ENCODE assay signal across 8 cellular contexts in the genomic region with DNA sequence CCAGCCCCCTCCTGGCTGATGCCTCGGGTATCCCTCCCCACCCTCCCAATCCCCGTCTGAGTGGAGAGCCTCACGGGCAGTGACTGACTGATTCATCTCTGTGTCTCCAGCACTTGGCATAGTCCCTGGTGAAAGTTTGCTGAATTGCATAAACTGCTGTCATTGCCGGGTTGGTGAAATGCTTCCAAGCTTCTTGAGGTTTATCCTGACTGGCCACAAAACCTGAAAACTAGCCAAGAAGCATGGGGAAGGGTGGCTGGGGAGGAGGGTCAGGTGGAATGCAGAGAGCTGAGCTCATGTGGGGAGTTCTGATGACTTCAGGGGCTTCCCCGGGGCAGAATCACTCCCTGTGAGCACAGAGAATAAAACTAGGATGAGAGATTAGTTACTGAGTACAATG. TPM values are rescaled to one million over a fixed set of nuclear protein-coding genes. Genes with fewer than 3 reads are reported as not detected.
DNase-seq lines count a peak whose midpoint lies in the region; ATAC-seq and TF ChIP-seq lines count a peak whose summit lies in the region.
"Had no signal": no experiment of that assay in that cellular context is flagged by ENCODE, and none has a peak within 500 bp of the region (broad histone marks: within the 10 kb centered on the region; RNA-seq: fewer than 3 reads in every experiment).

No MANE protein-coding gene starts in this region.

- peak; percentile 66 for ATAC-seq in left lung
- no peak for ATAC-seq in GM18519 (IDR thresholded peaks at IDR 0.05; ENCODE audit: low FRiP score, unreplicated experiment)
- no peak for ATAC-seq in GM19035 (IDR thresholded peaks at IDR 0.05; ENCODE audit: unreplicated experiment)

- H3K36me3 ChIP-seq in left lung = no peaks in the 10 kb centered on the region
- no peaks in the 10 kb centered on the region for H3K36me3 ChIP-seq in transverse colon

- TF ChIP-seq EP300 in transverse colon (IDR thresholded peaks at IDR 0.05; ENCODE audit: low read depth) = no peak

- 46% methylated on average over 5 of the region's 5 CpGs; no CpG with 5 or more reads in 1 of the 2 donors for WGBS in transverse colon (ENCODE audit: low coverage in 1 of 2), 2 donors

- H3K9me3 ChIP-seq in left lung = no peaks in the 10 kb centered on the region
- H3K9me3 ChIP-seq in transverse colon = no peaks in the 10 kb centered on the region

- H3K4me3 ChIP-seq in left lung (no peak overlapping the region), transverse colon (no peak overlapping the region)

- TF ChIP-seq POLR2A in transverse colon (IDR thresholded peaks at IDR 0.05) = no peak

- in situ Hi-C loops in transverse colon (cut with MboI; ENCODE audit: low pct_ligation_motif_present in 1 of 4, low pct_unique_long_range_greater_than_20kb in 1 of 4, low sequenced_read_pairs in 3 of 4) = loop anchor here in 2 of 4 donors (10.0 to 25.0 kb wide), 3 partner anchors 128 to 438 kb away; no protein-coding TSS in a partner anchor

- peak; percentile 79 for DNase-seq in LHCN-M2 (ENCODE audit: low read depth)
- peak; percentile 20 for DNase-seq in cerebellar cortex (ENCODE audit: low spot score)
- DNase-seq in left lung = peak in 1 of 2 donors; percentile 61
- no peak for DNase-seq in transverse colon
- DNase-seq in NCI-H187 (lab: John Stamatoyannopoulos, UW) = no peak
- DNase-seq: activated naive CD8-positive, alpha-beta T cell treated with anti-CD3 and anti-CD28 coated beads, Interleukin-2, amount 10 ng/mL, durations not matched to agents 7 days and 5 days had no signal

- H3K27ac ChIP-seq in left lung (peak overlapping the region in 1 of 2 donors; percentile 3), transverse colon (peak overlapping the region; percentile 67 to 81 (median 76))

- H3K4me1 ChIP-seq in left lung (peaks cover 21 to 30% of the 10 kb centered on the region in 2 donors), transverse colon (peaks cover 8 to 24% (median 17%) of the 10 kb centered on the region in 4 donors)

- intact Hi-C loops in left lung (cut with DNase I) = loop anchor here in 1 of 2 donors (10.0 kb wide), 1 partner anchor 48 kb away; no protein-coding TSS in a partner anchor
- intact Hi-C loops in transverse colon (cut with DNase I; ENCODE audit: low total_unique reads) = loop anchor here (10.0 kb wide), 1 partner anchor 58 kb away; no protein-coding TSS in a partner anchor

- H3K27me3 ChIP-seq in left lung (no peaks in the 10 kb centered on the region), transverse colon (no peaks in the 10 kb centered on the region)

- no peak for TF ChIP-seq CTCF in left lung (IDR thresholded peaks at IDR 0.05)
- TF ChIP-seq CTCF in transverse colon (IDR thresholded peaks at IDR 0.05) = no peak

RNA-seq across cellular contexts. Expression of a gene that starts 56.9 kb away (rescaled TPM):
- not detected in 2 replicates for total RNA-seq in LHCN-M2 (2014; rRNA removed)
- polyA plus RNA-seq in LHCN-M2 (2012) = not detected
- total RNA-seq in left lung = 1 to 10 TPM; 4.8 to 7.5 TPM
- 10 to 100 TPM in 1 of 4 donors, 1 to 10 TPM in 2, not detected in 1; 1.9 to 37.8 (median 3.5) TPM for total RNA-seq in transverse colon
- total RNA-seq: activated naive CD8-positive, alpha-beta T cell treated with anti-CD3 and anti-CD28 coated beads, Interleukin-2, amount 10 ng/mL, durations not matched to agents 7 days and 5 days had no signal

Comparison
In these comparisons a context has a peak if more than half of its experiments do, and no peak if none do; other contexts are left out.
1. DNase-seq: peak in LHCN-M2 (single experiment) and cerebellar cortex (single experiment); none in transverse colon (single experiment) and NCI-H187 (0 of 2).